Comparison of ENCODE assay signal across 10 cellular contexts in the genomic region with DNA sequence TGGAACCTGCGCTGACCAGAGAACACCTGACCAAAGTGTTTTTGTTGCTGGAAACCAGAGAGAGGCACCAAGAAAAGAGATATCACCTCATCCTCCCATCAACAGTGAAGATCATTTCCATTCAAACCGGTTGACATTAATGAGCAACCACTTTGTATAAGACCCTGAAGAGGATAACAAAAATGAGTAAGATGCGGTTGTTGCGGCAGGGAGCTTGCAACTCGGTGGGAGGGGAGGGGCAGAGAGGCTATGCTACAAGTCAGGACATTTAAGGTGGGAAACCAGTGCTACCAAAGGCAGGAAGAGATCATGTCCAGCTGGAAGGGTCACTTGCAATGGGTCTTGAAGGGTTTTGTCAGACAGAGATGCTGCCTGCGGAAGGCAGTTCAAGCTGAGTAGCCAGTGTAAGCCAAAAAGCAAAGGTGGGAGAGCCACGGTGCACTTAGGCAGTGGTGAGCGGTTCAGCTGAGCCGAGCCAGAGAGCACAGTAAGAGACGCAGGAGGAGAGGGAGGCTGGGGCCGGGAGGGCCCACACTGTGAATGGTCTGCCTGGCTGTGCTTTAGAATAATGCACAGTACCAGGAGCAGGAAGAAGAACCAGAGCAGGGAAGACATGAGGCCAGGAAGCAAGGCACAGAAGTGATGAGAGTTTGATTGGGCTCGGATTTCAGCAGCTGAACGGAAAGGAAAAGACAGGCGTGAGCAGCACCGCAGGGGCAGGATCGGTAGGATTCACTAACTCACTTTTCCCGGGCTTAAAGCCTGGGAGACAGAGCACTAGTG. TPM values are rescaled to one million over a fixed set of nuclear protein-coding genes. Genes with fewer than 3 reads are reported as not detected.
DNase-seq lines count a peak whose midpoint lies in the region; ATAC-seq, FAIRE-seq and TF ChIP-seq lines count a peak whose summit lies in the region.
"Had no signal": no experiment of that assay in that cellular context is flagged by ENCODE, and none has a peak within 500 bp of the region (broad histone marks: within the 10 kb centered on the region; RNA-seq: fewer than 3 reads in every experiment).

No MANE protein-coding gene starts in this region.

- no peak overlapping the region for H3K4ac ChIP-seq in H1 (replicated peaks; ENCODE audit: insufficient read length, low read depth, low read length)

- H3K23ac ChIP-seq in H1 (ENCODE audit: insufficient read length) = no peak overlapping the region

- CTCF ChIA-PET in H1 (lab: Charles Lee; ENCODE audit: partially characterized antibody) = interaction anchor here (0.5 to 6.8 kb wide), 7 partner anchors 9 to 167 kb away, joined by 3 to 110 read pairs (median 48); no protein-coding TSS in a partner anchor

- no peak for TF ChIP-seq CTCF in H1 (IDR thresholded peaks at IDR 0.05; ENCODE audit: control extremely low read depth in 1 of 3, insufficient read depth in 1 of 3, low read depth in 1 of 3, low read length in 3 of 3)

- H4K91ac ChIP-seq in H1 (replicated peaks; ENCODE audit: insufficient read length, low read length) = no peak overlapping the region

- H2BK12ac ChIP-seq in H1 (ENCODE audit: low read depth, low read length) = peak overlapping the region; percentile 91; the same call in 1 of the 2 replicates

- no peak for TF ChIP-seq EP300 in H1 (IDR thresholded peaks at IDR 0.05; ENCODE audit: borderline replicate concordance in 1 of 2, low read depth in 2 of 2, low read length in 2 of 2)

- FAIRE-seq in H1 (lab: Jason Lieb, UNC) = no peak

- H3K27ac ChIP-seq in H1 (ENCODE audit: low read depth, low read length) = no peak overlapping the region

- ATAC-seq in left colon = no peak
- ATAC-seq in GM21576 (IDR thresholded peaks at IDR 0.05; ENCODE audit: unreplicated experiment) = no peak

- H2BK5ac ChIP-seq in H1 (ENCODE audit: low read depth, low read length) = no peak overlapping the region

- H4K5ac ChIP-seq in H1 (ENCODE audit: insufficient read length, low read depth, low read length) = no peak overlapping the region

- H3K4me1 ChIP-seq in H1 (replicated peaks in 1 of 4; ENCODE audit: control insufficient read depth in 3 of 4, insufficient read depth in 4 of 4, low read length in 3 of 4) (peaks cover 0 to 12% (median 6%) of the 10 kb centered on the region in 4 experiments; a peak in 6 of 7 replicates), neuron (ENCODE audit: insufficient read depth, low read length) (peaks cover 11% of the 10 kb centered on the region)

- peak; percentile 23 for DNase-seq in GM03348 (ENCODE audit: low spot score)
- DNase-seq in NCI-H146 treated with DMSO at 0.1 percent for 48 hours (lab: John Stamatoyannopoulos, UW; ENCODE audit: unreplicated experiment) = peak; percentile 61
- peak in 1 of 2 experiments; percentile 63 for DNase-seq in H1 (ENCODE audit: low read depth in 1 of 2, low spot score in 2 of 2)
- no peak for DNase-seq in left colon
- no peak for DNase-seq in amniotic stem cell (lab: John Stamatoyannopoulos, UW)
- DNase-seq: activated naive CD8-positive, alpha-beta T cell treated with anti-CD3 and anti-CD28 coated beads for 36 hours; GF-D8; T1000 had no signal

- POLR2A ChIA-PET in H1 (lab: Charles Lee; ENCODE audit: partially characterized antibody) = interaction anchor here (1.2 to 1.3 kb wide), 2 partner anchors 9 to 24 kb away, joined by 3 to 4 read pairs; no protein-coding TSS in a partner anchor

- peak overlapping the region; percentile 5; the same call in 1 of the 2 replicates for H2BK20ac ChIP-seq in H1 (ENCODE audit: low read length)

- H2BK15ac ChIP-seq in H1 (ENCODE audit: low read length) = peak overlapping the region; percentile 14; the same call in 1 of the 2 replicates

- no peaks in the 10 kb centered on the region for H3K36me3 ChIP-seq in H1 (ENCODE audit: control insufficient read depth in 2 of 4, insufficient read depth in 4 of 4, low read length in 3 of 4)
- no peaks in the 10 kb centered on the region for H3K36me3 ChIP-seq in neuron (ENCODE audit: insufficient read depth, low read length)

- peak overlapping the region; percentile 3; the same call in 1 of the 2 replicates for H3K18ac ChIP-seq in H1 (ENCODE audit: extremely low read depth, low read length)

- peak overlapping the region; percentile 57 to 82 for H3K4me2 ChIP-seq in H1 (ENCODE audit: insufficient read depth in 1 of 2, low read depth in 2 of 2, low read length in 2 of 2)

- 42% methylated on average over 17 of the region's 17 CpGs; no CpG with 5 or more reads in 1 of the 2 experiments for WGBS in H1 (ENCODE audit: extremely low coverage in 1 of 2, insufficient coverage in 1 of 2, insufficient read length in 1 of 2, insufficient replicate concordance in 2 of 2, low coverage in 1 of 2, low lambda C conversion rate in 2 of 2, missing lambda C conversion rate in 1 of 2), 2 experiments

- no peak overlapping the region for H2AK5ac ChIP-seq in H1 (ENCODE audit: low read depth, low read length)

- H4K8ac ChIP-seq in H1 (ENCODE audit: extremely low read depth, insufficient read depth, low read length) = peak overlapping the region; percentile 83; the same call in 1 of the 2 replicates

- H2BK120ac ChIP-seq in H1 (replicated peaks; ENCODE audit: low read depth, low read length) = no peak overlapping the region

- H3K27me3 ChIP-seq in H1 (replicated peaks in 1 of 4; ENCODE audit: control insufficient read depth in 3 of 4, extremely low read depth in 1 of 4, insufficient read depth in 3 of 4, low read length in 3 of 4) = peaks cover 0 to 8% (median under 1%) of the 10 kb centered on the region in 4 experiments; a peak in 2 of 7 replicates
- peaks cover 8% of the 10 kb centered on the region for H3K27me3 ChIP-seq in neuron (ENCODE audit: insufficient read depth, low read length)

- 0 out of 7 replicates have a peak overlapping the region, but pooled peaks of 1 of the 4 experiments have one; percentile 4 for H3K9ac ChIP-seq in H1 (replicated peaks in 1 of 4; ENCODE audit: extremely low read depth in 1 of 4, low read depth in 3 of 4, low read length in 3 of 4)

- no peak overlapping the region for H3K14ac ChIP-seq in H1 (ENCODE audit: insufficient read length)

- no peak for TF ChIP-seq POLR2A in H1 (IDR thresholded peaks at IDR 0.05; ENCODE audit: control extremely low read depth in 1 of 2, low read depth in 2 of 2, low read length in 2 of 2)

- no peaks in the 10 kb centered on the region for H3K79me2 ChIP-seq in H1 (ENCODE audit: control insufficient read depth in 1 of 2, insufficient read depth in 2 of 2, low read length in 2 of 2)

- H3K79me1 ChIP-seq in H1 (ENCODE audit: low read depth, low read length) = no peaks in the 10 kb centered on the region

- no peak overlapping the region for H3K56ac ChIP-seq in H1 (replicated peaks; ENCODE audit: insufficient read length, low read depth, low read length)

- no peak for TF ChIP-seq RAD21 in H1 (IDR thresholded peaks at IDR 0.05 in 1 of 2, conservative IDR thresholded peaks at IDR 0.05 in 1 of 2; ENCODE audit: low read depth in 2 of 2, low read length in 2 of 2)

- H3K9me3 ChIP-seq in H1 (ENCODE audit: insufficient read depth in 2 of 2, low read depth in 1 of 2, low read length in 1 of 2) (no peaks in the 10 kb centered on the region), neuron (ENCODE audit: low read length) (no peaks in the 10 kb centered on the region)

- H3K4me3 ChIP-seq in H1 (ENCODE audit: extremely low read depth in 1 of 4, insufficient read depth in 2 of 4, low read depth in 3 of 4, low read length in 4 of 4) = peak overlapping the region in 3 of 4 experiments; percentile 5 to 25 (median 7); a peak in 5 of 8 replicates
- H3K4me3 ChIP-seq in neuron (ENCODE audit: low read length) = peak overlapping the region; percentile 32

- H2AFZ ChIP-seq in H1 (ENCODE audit: low read length) = peak overlapping the region; percentile 100
- peak overlapping the region; percentile 47 for H2AFZ ChIP-seq in neuron (ENCODE audit: low read depth, low read length)

- no peaks in the 10 kb centered on the region; the same call in 1 of the 2 replicates for H3K23me2 ChIP-seq in H1 (ENCODE audit: low read depth, low read length)

- intact Hi-C loops in left colon (cut with DNase I, micrococcal nuclease) = no loop called here

- H4K20me1 ChIP-seq in H1 (replicated peaks in 1 of 2; ENCODE audit: control insufficient read depth in 1 of 2, insufficient read depth in 2 of 2, low read length in 2 of 2) = no peaks in the 10 kb centered on the region

TF ChIP-seq in H1, 55 proteins besides CTCF, POLR2A, EP300 and RAD21:
- TF ChIP-seq, protein P1, sequence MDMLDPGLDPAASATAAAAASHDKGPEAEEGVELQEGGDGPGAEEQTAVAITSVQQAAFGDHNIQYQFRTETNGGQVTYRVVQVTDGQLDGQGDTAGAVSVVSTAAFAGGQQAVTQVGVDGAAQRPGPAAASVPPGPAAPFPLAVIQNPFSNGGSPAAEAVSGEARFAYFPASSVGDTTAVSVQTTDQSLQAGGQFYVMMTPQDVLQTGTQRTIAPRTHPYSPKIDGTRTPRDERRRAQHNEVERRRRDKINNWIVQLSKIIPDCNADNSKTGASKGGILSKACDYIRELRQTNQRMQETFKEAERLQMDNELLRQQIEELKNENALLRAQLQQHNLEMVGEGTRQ (IDR thresholded peaks at IDR 0.05; ENCODE audit: low read length) = no peak
- TF ChIP-seq ASH2L (IDR thresholded peaks at IDR 0.05; ENCODE audit: low read length) (peak; percentile 63), SIRT6 (IDR thresholded peaks at IDR 0.05; ENCODE audit: low read length) (no peak), RBBP5 (IDR thresholded peaks at IDR 0.05; ENCODE audit: borderline replicate concordance, low read depth, low read length) (0 out of 2 replicates have a peak, but pooled peaks have one; percentile 39)

RNA-seq across cellular contexts. Expression of a gene that starts 24.4 kb away (rescaled TPM):
- total RNA-seq in H1 (2021; fragmentation: NEBNext Ultra II Directional; extraction: Animal tissue kit (Norgen Biotek cat#: 25700)) = 40.5 and 49.5 TPM in 2 replicates
- polyA plus RNA-seq in H1 (2011; rRNA removed) = 39.6 and 44.7 TPM in 2 replicates
- 50.2 TPM for polyA plus RNA-seq in H1 (2011; cell fraction: cytosol; rRNA removed)
- polyA plus RNA-seq in H1 (2011; cell fraction: nucleus; rRNA removed) = 88.6 TPM
- 34.3 to 53.4 TPM (median 49.9 TPM) in 4 replicates for polyA plus RNA-seq in H1 (2012, experiment 1 of 2)
- 24.6 TPM for polyA plus RNA-seq in H1 (2012, experiment 2 of 2)
- 34.4 TPM for polyA plus RNA-seq in H1 (2013, experiment 1 of 2)
- 37.9 TPM for polyA plus RNA-seq in H1 (2013, experiment 2 of 2)
- polyA minus RNA-seq in H1 (2011; rRNA and poly(A)+ RNA removed) = 81.2 and 107 TPM in 2 replicates
- 33.9 TPM for polyA minus RNA-seq in H1 (2011; cell fraction: cytosol; rRNA and poly(A)+ RNA removed)
- 141 TPM for polyA minus RNA-seq in H1 (2011; cell fraction: nucleus; rRNA and poly(A)+ RNA removed)
- 1 to 10 TPM; 5.0 to 6.9 TPM for total RNA-seq in left colon

Comparison
In these comparisons a context has a peak if more than half of its experiments do, and no peak if none do; other contexts are left out.
1. DNase-seq: peak in GM03348 (single experiment) and NCI-H146 treated with DMSO at 0.1 percent for 48 hours (single experiment); none in left colon (0 of 2) and amniotic stem cell (single experiment).